Comparison of ENCODE assay signal across 26 cellular contexts in genomic region chr1:20108724-20109123, GRCh38. TPM values are rescaled to one million over a fixed set of nuclear protein-coding genes. Genes with fewer than 3 reads are reported as not detected.
"Had no signal": no experiment of that assay in that cellular context is flagged by ENCODE, and none has a peak within 500 bp of the region (broad histone marks: within the 10 kb centered on the region; RNA-seq: fewer than 3 reads in every experiment).

No MANE protein-coding gene starts in this region.

- H3K36me3 ChIP-seq: MG63, Peyer's patch, SJSA1 had no signal

- DNase-seq: activated B cell treated with CpG ODN at 0.5 μM for 24 hours; activated CD4-positive, alpha-beta T cell treated with anti-CD3 and anti-CD28 coated beads for 1 hour; activated CD4-positive, alpha-beta T cell treated with anti-CD3 and anti-CD28 coated beads, Interleukin-2, amount 10 ng/mL, durations not matched to agents 24 days and 14 days; activated CD8-positive, alpha-beta memory T cell treated with anti-CD3 and anti-CD28 coated beads, Interleukin-2, amount 10 ng/mL, durations not matched to agents 7 days and 5 days; activated effector memory CD4-positive, alpha-beta T cell treated with anti-CD3 and anti-CD28 coated beads, Interleukin-2, amount 50 U/mL, for 16 hours; activated naive CD4-positive, alpha-beta T cell treated with Interleukin-2 at 50 U/mL for 16 hours; activated naive CD8-positive, alpha-beta T cell treated with anti-CD3 and anti-CD28 coated beads, Interleukin-2, amount 50 U/mL, for 24 hours; activated T-cell treated with anti-CD3 and anti-CD28 coated beads, Interleukin-2, amount 50 U/mL, for 4 hours; amygdala; MG63; NCI-H1105; NCI-H1436; NCI-H1694 treated with DMSO at 0.1 percent for 48 hours; NCI-H2029 treated with DMSO at 0.1 percent for 48 hours; NCI-H345; NCI-H510A treated with DMSO at 0.1 percent for 48 hours; NCI-H69; NK-92 treated with Interleukin-12 subunit alpha and Interleukin-12 subunit beta, amount 100 ng/mL, for 24 hours; Peyer's patch; SHP77 had no signal

- H3K4me2 ChIP-seq: KMS-11 had no signal

- ATAC-seq: activated CD8-positive, alpha-beta memory T cell treated with anti-CD3 and anti-CD28 coated beads, Interleukin-2, amount 10 ng/mL, durations not matched to agents 7 days and 5 days; activated T-cell treated with anti-CD3 and anti-CD28 coated beads, Interleukin-2, amount 50 U/mL, for 4 hours; SK-N-SH treated with all-trans-retinoic acid at 6 μM for 48 hours had no signal

- H3K36me3 Mint-ChIP-seq: activated CD8-positive, alpha-beta memory T cell treated with anti-CD3 and anti-CD28 coated beads, Interleukin-2, amount 10 ng/mL, durations not matched to agents 7 days and 5 days; activated naive CD4-positive, alpha-beta T cell treated with anti-CD3 and anti-CD28 coated beads, Interleukin-2, amount 50 U/mL, for 72 hours had no signal

- H3K9me3 ChIP-seq: MG63, Peyer's patch, SJSA1 had no signal

- H3K27me3 ChIP-seq: MG63, Peyer's patch had no signal

- H3K4me3 ChIP-seq: MG63, Peyer's patch, SJSA1 had no signal

- H3K4me3 Mint-ChIP-seq: activated B cell treated with CpG ODN at 0.5 μM for 24 hours; activated CD4-positive, alpha-beta T cell treated with anti-CD3 and anti-CD28 coated beads, Interleukin-2, amount 10 ng/mL, durations not matched to agents 24 days and 14 days; activated CD8-positive, alpha-beta memory T cell treated with anti-CD3 and anti-CD28 coated beads, Interleukin-2, amount 10 ng/mL, durations not matched to agents 7 days and 5 days; activated naive CD8-positive, alpha-beta T cell treated with anti-CD3 and anti-CD28 coated beads, Interleukin-2, amount 50 U/mL, for 24 hours; activated T-cell treated with anti-CD3 and anti-CD28 coated beads, Interleukin-2, amount 50 U/mL, for 4 hours; T-helper 1 cell treated with Interleukin-12 subunit alpha and Interleukin-12 subunit beta and Interleukin-4 antibody, amounts not matched to agents 30 μg/mL and 1 μg/mL, for 36 hours had no signal

- H3K4me1 ChIP-seq: Peyer's patch, SJSA1 had no signal

- H3K27ac Mint-ChIP-seq: activated B cell treated with CpG ODN at 0.5 μM for 24 hours; activated CD4-positive, alpha-beta T cell treated with anti-CD3 and anti-CD28 coated beads, Interleukin-2, amount 10 ng/mL, durations not matched to agents 24 days and 14 days; activated CD8-positive, alpha-beta memory T cell treated with anti-CD3 and anti-CD28 coated beads, Interleukin-2, amount 10 ng/mL, durations not matched to agents 7 days and 5 days; activated naive CD4-positive, alpha-beta T cell treated with anti-CD3 and anti-CD28 coated beads, Interleukin-2, amount 50 U/mL, for 72 hours; activated naive CD8-positive, alpha-beta T cell treated with anti-CD3 and anti-CD28 coated beads, Interleukin-2, amount 50 U/mL, for 24 hours; T-helper 1 cell treated with Interleukin-12 subunit alpha and Interleukin-12 subunit beta and Interleukin-4 antibody, amounts not matched to agents 30 μg/mL and 1 μg/mL, for 36 hours had no signal

- H3K9ac ChIP-seq: KMS-11 had no signal

- H3K27me3 Mint-ChIP-seq: activated B cell treated with CpG ODN at 0.5 μM for 24 hours had no signal

- H3K4me1 Mint-ChIP-seq: activated B cell treated with CpG ODN at 0.5 μM for 24 hours; activated CD4-positive, alpha-beta T cell treated with anti-CD3 and anti-CD28 coated beads, Interleukin-2, amount 10 ng/mL, durations not matched to agents 24 days and 14 days; activated CD8-positive, alpha-beta memory T cell treated with anti-CD3 and anti-CD28 coated beads, Interleukin-2, amount 10 ng/mL, durations not matched to agents 7 days and 5 days; activated naive CD8-positive, alpha-beta T cell treated with anti-CD3 and anti-CD28 coated beads, Interleukin-2, amount 50 U/mL, for 24 hours had no signal

- H3K9me3 Mint-ChIP-seq: activated B cell treated with CpG ODN at 0.5 μM for 24 hours; activated CD4-positive, alpha-beta T cell treated with anti-CD3 and anti-CD28 coated beads, Interleukin-2, amount 10 ng/mL, durations not matched to agents 24 days and 14 days; activated naive CD4-positive, alpha-beta T cell treated with anti-CD3 and anti-CD28 coated beads, Interleukin-2, amount 50 U/mL, for 72 hours; activated naive CD8-positive, alpha-beta T cell treated with anti-CD3 and anti-CD28 coated beads, Interleukin-2, amount 50 U/mL, for 24 hours; activated T-cell treated with anti-CD3 and anti-CD28 coated beads, Interleukin-2, amount 50 U/mL, for 4 hours; T-helper 1 cell treated with Interleukin-12 subunit alpha and Interleukin-12 subunit beta and Interleukin-4 antibody, amounts not matched to agents 30 μg/mL and 1 μg/mL, for 36 hours had no signal

- H3K27ac ChIP-seq: KMS-11, Peyer's patch, SJSA1 had no signal

RNA-seq across cellular contexts. Expression of gene PLA2G2D, which starts 10.6 kb away (rescaled TPM):
- total RNA-seq: activated CD4-positive, alpha-beta T cell treated with anti-CD3 and anti-CD28 coated beads, Interleukin-2, amount 10 ng/mL, durations not matched to agents 24 days and 14 days; activated CD8-positive, alpha-beta memory T cell treated with anti-CD3 and anti-CD28 coated beads, Interleukin-2, amount 10 ng/mL, durations not matched to agents 7 days and 5 days; activated naive CD4-positive, alpha-beta T cell treated with anti-CD3 and anti-CD28 coated beads, Interleukin-2, amount 50 U/mL, for 72 hours; activated T-cell treated with anti-CD3 and anti-CD28 coated beads, Interleukin-2, amount 50 U/mL, for 4 hours; cardiac septum; SJSA1 had no signal

RNA-seq across cellular contexts. Expression of gene PLA2G2F, which starts 30.4 kb away (rescaled TPM):
- total RNA-seq: activated B cell treated with CpG ODN at 0.5 μM for 24 hours; activated CD4-positive, alpha-beta T cell treated with anti-CD3 and anti-CD28 coated beads, Interleukin-2, amount 10 ng/mL, durations not matched to agents 24 days and 14 days; activated CD8-positive, alpha-beta memory T cell treated with anti-CD3 and anti-CD28 coated beads, Interleukin-2, amount 10 ng/mL, durations not matched to agents 7 days and 5 days; activated naive CD4-positive, alpha-beta T cell treated with anti-CD3 and anti-CD28 coated beads, Interleukin-2, amount 50 U/mL, for 72 hours; activated T-cell treated with anti-CD3 and anti-CD28 coated beads, Interleukin-2, amount 50 U/mL, for 4 hours; cardiac septum; SJSA1 had no signal

RNA-seq across cellular contexts. Expression of gene PLA2G5, which starts 38.7 kb away (rescaled TPM):
- total RNA-seq: activated B cell treated with CpG ODN at 0.5 μM for 24 hours; activated CD4-positive, alpha-beta T cell treated with anti-CD3 and anti-CD28 coated beads, Interleukin-2, amount 10 ng/mL, durations not matched to agents 24 days and 14 days; activated CD8-positive, alpha-beta memory T cell treated with anti-CD3 and anti-CD28 coated beads, Interleukin-2, amount 10 ng/mL, durations not matched to agents 7 days and 5 days; activated naive CD4-positive, alpha-beta T cell treated with anti-CD3 and anti-CD28 coated beads, Interleukin-2, amount 50 U/mL, for 72 hours; activated T-cell treated with anti-CD3 and anti-CD28 coated beads, Interleukin-2, amount 50 U/mL, for 4 hours; SJSA1 had no signal
